In the genomic region with DNA sequence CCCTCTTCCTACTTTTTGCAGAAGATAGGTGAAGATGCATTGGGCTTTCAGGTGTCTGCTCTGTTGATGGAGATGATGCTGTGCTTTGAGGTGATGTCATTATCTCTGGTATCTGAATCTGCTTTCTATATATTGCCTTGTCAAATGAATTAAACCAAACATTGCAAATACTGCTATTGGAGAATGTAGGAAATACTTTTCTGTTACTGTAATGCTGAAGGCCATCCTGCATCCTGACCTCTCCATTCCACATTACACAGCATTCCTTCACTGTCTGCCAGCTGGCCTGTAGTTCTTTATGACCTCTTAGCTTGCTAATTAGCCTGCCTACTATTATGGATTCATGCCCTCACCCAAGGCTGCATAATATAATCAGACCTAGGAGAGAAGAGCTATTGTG, we compare ENCODE assay signal across 12 cellular contexts.
DNase-seq lines count a peak whose midpoint lies in the region; ATAC-seq and TF ChIP-seq lines count a peak whose summit lies in the region.
"Had no signal": no experiment of that assay in that cellular context is flagged by ENCODE, and none has a peak within 500 bp of the region (broad histone marks: within the 10 kb centered on the region; RNA-seq: fewer than 3 reads in every experiment).

No MANE protein-coding gene starts in this region.

- TF ChIP-seq CTCF in AG09309 (IDR thresholded peaks at IDR 0.05; ENCODE audit: control insufficient read depth, insufficient read depth, low read depth, low read length, missing control alignments) = no peak
- TF ChIP-seq CTCF in fibroblast of lung (conservative IDR thresholded peaks at IDR 0.05 in 1 of 2, IDR thresholded peaks at IDR 0.05 in 1 of 2; ENCODE audit: low read depth in 1 of 2, low read length in 2 of 2) = no peak

- H3K79me2 ChIP-seq in fibroblast of lung (ENCODE audit: control insufficient read depth, insufficient read depth, low read length) = peaks cover 59% of the 10 kb centered on the region

- H3K4me1 ChIP-seq in fibroblast of lung (ENCODE audit: control insufficient read depth, extremely low read depth, insufficient read depth, low read length) (peaks cover 23% of the 10 kb centered on the region), muscle layer of duodenum (ENCODE audit: control insufficient read depth in 1 of 2, insufficient read depth in 2 of 2, low read length in 2 of 2) (peaks cover 0 to 43% of the 10 kb centered on the region in 2 donors)

- DNase-seq in AG09309 (ENCODE audit: low read depth) (peak; percentile 57), MG63 (peak; percentile 80), fibroblast of lung (ENCODE audit: low read depth in 2 of 2) (peak; percentile 84 to 96), substantia nigra (lab: John Stamatoyannopoulos, UW) (no peak), HPDE6-E6E7 (ENCODE audit: extremely low spot score) (no peak)
- DNase-seq in stimulated activated CD4-positive, alpha-beta T cell treated with anti-CD3 and anti-CD28 coated beads, Interleukin-2, amount 100 ng/mL, for 24 hours = no peak
- DNase-seq: activated CD8-positive, alpha-beta memory T cell treated with anti-CD3 and anti-CD28 coated beads, Interleukin-2, amount 50 U/mL, for 4 hours; CD4-positive, CD25-positive, alpha-beta regulatory T cell; NCI-H1930; spleen had no signal

- H3K36me3 ChIP-seq in MG63 (peaks cover 39% of the 10 kb centered on the region), fibroblast of lung (ENCODE audit: control insufficient read depth, insufficient read depth, low read length) (peaks cover 17% of the 10 kb centered on the region), muscle layer of duodenum (ENCODE audit: control insufficient read depth in 1 of 2, insufficient read depth in 2 of 2, low read length in 2 of 2) (peaks cover 18 to 24% of the 10 kb centered on the region in 2 donors)

- H3K27me3 ChIP-seq in MG63 (no peaks in the 10 kb centered on the region), fibroblast of lung (ENCODE audit: control insufficient read depth, insufficient read depth, low read length) (no peaks in the 10 kb centered on the region), muscle layer of duodenum (ENCODE audit: low read depth, low read length) (no peaks in the 10 kb centered on the region)
- H3K27me3 ChIP-seq: spleen had no signal

- H3K9me3 ChIP-seq in MG63 (no peaks in the 10 kb centered on the region), fibroblast of lung (ENCODE audit: control insufficient read depth, insufficient read depth, low read depth, low read length) (no peaks in the 10 kb centered on the region), muscle layer of duodenum (ENCODE audit: control insufficient read depth in 1 of 2, low read length in 2 of 2) (no peaks in the 10 kb centered on the region)
- H3K9me3 ChIP-seq: spleen had no signal

- H3K27ac ChIP-seq in fibroblast of lung (ENCODE audit: insufficient read depth, low read length) (no peak overlapping the region), muscle layer of duodenum (ENCODE audit: low read length) (peak overlapping the region; percentile 16), substantia nigra (ENCODE audit: low read depth, low read length, poor library complexity, severe bottlenecking) (no peak overlapping the region)

- H4K20me1 ChIP-seq in fibroblast of lung (ENCODE audit: control insufficient read depth, extremely low read depth, insufficient read depth, low read length) = no peaks in the 10 kb centered on the region

- ATAC-seq in GM19467 (IDR thresholded peaks at IDR 0.05; ENCODE audit: unreplicated experiment) = no peak

- no peak overlapping the region for H3K9ac ChIP-seq in fibroblast of lung (ENCODE audit: insufficient read depth, low read length)

- H3K4me2 ChIP-seq in fibroblast of lung (ENCODE audit: extremely low read depth, insufficient read depth, low read length) = peak overlapping the region; percentile 5

- H2AFZ ChIP-seq in fibroblast of lung (ENCODE audit: low read length) = no peak overlapping the region

- H3K4me3 ChIP-seq in AG09309 (ENCODE audit: control insufficient read depth, low read depth, low read length) (no peak overlapping the region), MG63 (no peak overlapping the region), fibroblast of lung (replicated peaks in 1 of 4; ENCODE audit: control extremely low read depth in 1 of 4, insufficient read depth in 1 of 4, low read depth in 3 of 4, low read length in 4 of 4) (no peak overlapping the region), muscle layer of duodenum (ENCODE audit: low read depth in 1 of 2, low read length in 2 of 2) (no peak overlapping the region)
- H3K4me3 ChIP-seq: spleen had no signal

Comparison
In these comparisons a context has a peak if more than half of its experiments do, and no peak if none do; other contexts are left out.
1. DNase-seq: peak in AG09309 (single experiment), MG63 (single experiment) and fibroblast of lung (2 of 2); none in stimulated activated CD4-positive, alpha-beta T cell treated with anti-CD3 and anti-CD28 coated beads, Interleukin-2, amount 100 ng/mL, for 24 hours (0 of 2), substantia nigra (0 of 49) and HPDE6-E6E7 (single experiment).